Comparison of ENCODE assay signal across 1 cellular context in genomic region chr5:113276001-113276400, GRCh38.
TF ChIP-seq lines count a peak whose summit lies in the region.

No MANE protein-coding gene starts in this region.

TF ChIP-seq in WTC11, 78 proteins besides CTCF, POLR2A, EP300 and RAD21 (continued from another document):
- TF ChIP-seq IRF1 (CRISPR knock-in tag; IDR thresholded peaks at IDR 0.05) (no peak), PRRX2 (CRISPR knock-in tag; IDR thresholded peaks at IDR 0.05) (no peak), IRF2 (CRISPR knock-in tag; IDR thresholded peaks at IDR 0.05; ENCODE audit: borderline replicate concordance, low read depth) (no peak), JUN (CRISPR knock-in tag; IDR thresholded peaks at IDR 0.05) (no peak), ATF6 (CRISPR knock-in tag; IDR thresholded peaks at IDR 0.05) (no peak), CDX4 (CRISPR knock-in tag; IDR thresholded peaks at IDR 0.05; ENCODE audit: borderline replicate concordance) (no peak), ATF2 (CRISPR knock-in tag; IDR thresholded peaks at IDR 0.05; ENCODE audit: borderline replicate concordance, low read depth) (no peak), RELA (CRISPR knock-in tag; IDR thresholded peaks at IDR 0.05; ENCODE audit: borderline replicate concordance) (no peak), HMGXB4 (CRISPR knock-in tag; IDR thresholded peaks at IDR 0.05) (no peak), ELF4 (CRISPR knock-in tag; IDR thresholded peaks at IDR 0.05; ENCODE audit: low read depth) (no peak), CREM (CRISPR knock-in tag; IDR thresholded peaks at IDR 0.05) (no peak), ZBTB21 (CRISPR knock-in tag; IDR thresholded peaks at IDR 0.05; ENCODE audit: borderline replicate concordance) (no peak), ESRRA (CRISPR knock-in tag; IDR thresholded peaks at IDR 0.05; ENCODE audit: borderline replicate concordance) (no peak), SP1 (CRISPR knock-in tag; conservative IDR thresholded peaks at IDR 0.05) (no peak), GTF2I (CRISPR knock-in tag; conservative IDR thresholded peaks at IDR 0.05) (no peak), E2F4 (CRISPR knock-in tag; IDR thresholded peaks at IDR 0.05; ENCODE audit: borderline replicate concordance, low read depth) (no peak)
